27 cellular contexts compared by ENCODE assay signal in genomic region chr2:231527091-231527395, GRCh38. TPM values are rescaled to one million over a fixed set of nuclear protein-coding genes. Genes with fewer than 3 reads are reported as not detected.
DNase-seq lines count a peak whose midpoint lies in the region; ATAC-seq and TF ChIP-seq lines count a peak whose summit lies in the region.
"Had no signal": no experiment of that assay in that cellular context is flagged by ENCODE, and none has a peak within 500 bp of the region (broad histone marks: within the 10 kb centered on the region; RNA-seq: fewer than 3 reads in every experiment).

No MANE protein-coding gene starts in this region.

- no peak for TF ChIP-seq CTCF in sigmoid colon (IDR thresholded peaks at IDR 0.05)

- no peak overlapping the region for H4K5ac ChIP-seq in mesendoderm (ENCODE audit: low read length)

- H3K36me3 ChIP-seq in mesendoderm (ENCODE audit: control insufficient read depth, insufficient read depth, low read length) (no peaks in the 10 kb centered on the region), sigmoid colon (no peaks in the 10 kb centered on the region)
- H3K36me3 ChIP-seq: HAP-1, SJCRH30 had no signal

- H3K79me1 ChIP-seq in mesendoderm (ENCODE audit: low read length): no peaks in the 10 kb centered on the region

- H3K9ac ChIP-seq in mesendoderm (ENCODE audit: low read length): no peak overlapping the region
- H3K9ac ChIP-seq: KMS-11 had no signal

- H3K23ac ChIP-seq in mesendoderm (ENCODE audit: low read length): no peak overlapping the region

- H3K79me2 ChIP-seq in mesendoderm (ENCODE audit: control insufficient read depth, insufficient read depth, low read length): no peaks in the 10 kb centered on the region

- H3K9me3 ChIP-seq in sigmoid colon: no peaks in the 10 kb centered on the region
- H3K9me3 ChIP-seq: HAP-1, SJCRH30 had no signal

- intact Hi-C loops in sigmoid colon (cut with DNase I): no loop called here

- no peak overlapping the region for H2BK5ac ChIP-seq in mesendoderm (ENCODE audit: low read length)

- no peak for DNase-seq in T-helper 2 cell treated with Interferon-gamma antibody and Interleukin-4, amounts not matched to agents 5 μg/mL and 100 μg/mL, for 36 hours (ENCODE audit: low spot score)
- DNase-seq in T-helper 2 cell (no peak), mesendoderm (peak; percentile 30), sigmoid colon (peak; percentile 28), COLO829 (ENCODE audit: low spot score) (no peak)
- no peak for DNase-seq in central memory CD8-positive, alpha-beta T cell (ENCODE audit: low spot score in 2 of 2)
- DNase-seq: AML-193; C1 segment of cervical spinal cord; Calu3; CD8-positive, alpha-beta T cell; DMS153; GDM1; NCI-H1105; NCI-H146; NCI-H2029; NCI-H2227 treated with DMSO at 0.1 percent for 48 hours; NCI-H510A; NCI-H748 treated with DMSO at 0.1 percent for 48 hours had no signal

- ATAC-seq in central memory CD8-positive, alpha-beta T cell (replicated peaks; ENCODE audit: extremely low read depth, poor library complexity, severe bottlenecking): no peak
- ATAC-seq in GM18907 (IDR thresholded peaks at IDR 0.05; ENCODE audit: unreplicated experiment) (no peak), GM21529 (IDR thresholded peaks at IDR 0.05; ENCODE audit: unreplicated experiment) (no peak)
- ATAC-seq: CD8-positive, alpha-beta T cell had no signal

- peaks cover 64% of the 10 kb centered on the region for H3K4me1 Mint-ChIP-seq in T-helper 2 cell treated with Interferon-gamma antibody and Interleukin-4, amounts not matched to agents 5 μg/mL and 100 μg/mL, for 36 hours (ENCODE audit: low read depth)
- peaks cover 73% of the 10 kb centered on the region for H3K4me1 Mint-ChIP-seq in central memory CD8-positive, alpha-beta T cell

- H3K36me3 Mint-ChIP-seq in T-helper 2 cell treated with Interferon-gamma antibody and Interleukin-4, amounts not matched to agents 5 μg/mL and 100 μg/mL, for 36 hours (ENCODE audit: low read depth): peaks cover 28% of the 10 kb centered on the region
- no peaks in the 10 kb centered on the region for H3K36me3 Mint-ChIP-seq in central memory CD8-positive, alpha-beta T cell (ENCODE audit: insufficient read depth)
- H3K36me3 Mint-ChIP-seq: CD8-positive, alpha-beta T cell had no signal

- H2AK5ac ChIP-seq in mesendoderm (ENCODE audit: low read length): no peak overlapping the region

- no peak overlapping the region for H3K27ac Mint-ChIP-seq in T-helper 2 cell treated with Interferon-gamma antibody and Interleukin-4, amounts not matched to agents 5 μg/mL and 100 μg/mL, for 36 hours
- H3K27ac Mint-ChIP-seq in central memory CD8-positive, alpha-beta T cell (ENCODE audit: low read depth): no peak overlapping the region
- H3K27ac Mint-ChIP-seq: CD8-positive, alpha-beta T cell had no signal

- H2BK120ac ChIP-seq in mesendoderm (ENCODE audit: low read depth, low read length): no peak overlapping the region

- no peak overlapping the region for H3K4ac ChIP-seq in mesendoderm (ENCODE audit: low read depth, low read length)

- no peak overlapping the region for H3K4me2 ChIP-seq in mesendoderm (ENCODE audit: low read length)
- H3K4me2 ChIP-seq: KMS-11 had no signal

- H3K56ac ChIP-seq in mesendoderm (ENCODE audit: low read length): no peak overlapping the region

- no peak overlapping the region for H2BK15ac ChIP-seq in mesendoderm (replicated peaks; ENCODE audit: low read depth)

- H3K27ac ChIP-seq in mesendoderm (ENCODE audit: low read depth, low read length): no peak overlapping the region
- H3K27ac ChIP-seq in sigmoid colon: no peak overlapping the region
- H3K27ac ChIP-seq: KMS-11, SJCRH30 had no signal

- peaks cover 14% of the 10 kb centered on the region for H3K27me3 Mint-ChIP-seq in T-helper 2 cell treated with Interferon-gamma antibody and Interleukin-4, amounts not matched to agents 5 μg/mL and 100 μg/mL, for 36 hours (ENCODE audit: low read depth)
- H3K27me3 Mint-ChIP-seq in central memory CD8-positive, alpha-beta T cell: no peaks in the 10 kb centered on the region

- no peak overlapping the region for H4K8ac ChIP-seq in mesendoderm (ENCODE audit: low read depth, low read length)

- peaks cover 2% of the 10 kb centered on the region for H3K27me3 ChIP-seq in mesendoderm (ENCODE audit: insufficient read depth, low read length, poor library complexity)
- H3K27me3 ChIP-seq in sigmoid colon: peaks cover 6 to 14% (median 6%) of the 10 kb centered on the region in 3 donors
- H3K27me3 ChIP-seq: SJCRH30 had no signal

- H3K4me3 ChIP-seq in mesendoderm (ENCODE audit: low read length): no peak overlapping the region
- no peak overlapping the region for H3K4me3 ChIP-seq in sigmoid colon
- H3K4me3 ChIP-seq: HAP-1, SJCRH30 had no signal

- TF ChIP-seq EP300 in sigmoid colon (IDR thresholded peaks at IDR 0.05): no peak

- peaks cover 2% of the 10 kb centered on the region for H3K4me1 ChIP-seq in mesendoderm (ENCODE audit: control insufficient read depth, low read depth, low read length)
- H3K4me1 ChIP-seq in sigmoid colon: peaks cover 0 to 11% (median 8%) of the 10 kb centered on the region in 4 donors
- H3K4me1 ChIP-seq: SJCRH30 had no signal

- H3K18ac ChIP-seq in mesendoderm (ENCODE audit: low read length): no peak overlapping the region

- WGBS in mesendoderm (ENCODE audit: extremely low coverage, insufficient coverage, low lambda C conversion rate): no CpG with 5 or more reads among the region's 7 CpGs
- 84 to 85% methylated on average over 7 of the region's 7 CpGs for WGBS in sigmoid colon, 2 donors

- peak overlapping the region; percentile 12 for H3K4me3 Mint-ChIP-seq in T-helper 2 cell treated with Interferon-gamma antibody and Interleukin-4, amounts not matched to agents 5 μg/mL and 100 μg/mL, for 36 hours
- H3K4me3 Mint-ChIP-seq in central memory CD8-positive, alpha-beta T cell: peak overlapping the region; percentile 32
- H3K4me3 Mint-ChIP-seq: CD8-positive, alpha-beta T cell had no signal

- no peak for TF ChIP-seq POLR2A in sigmoid colon (IDR thresholded peaks at IDR 0.05)

- H3K9me3 Mint-ChIP-seq in T-helper 2 cell treated with Interferon-gamma antibody and Interleukin-4, amounts not matched to agents 5 μg/mL and 100 μg/mL, for 36 hours: no peaks in the 10 kb centered on the region
- no peaks in the 10 kb centered on the region for H3K9me3 Mint-ChIP-seq in central memory CD8-positive, alpha-beta T cell
- H3K9me3 Mint-ChIP-seq: CD8-positive, alpha-beta T cell had no signal

RNA-seq across cellular contexts. Expression of gene NMUR1, which starts 3.2 kb away (rescaled TPM):
- polyA plus RNA-seq in mesendoderm (2013, experiment 1 of 2): 0.15 TPM
- 0.20 TPM for polyA plus RNA-seq in mesendoderm (2013, experiment 2 of 2)
- under 1 TPM in 3 of 4 donors, not detected in 1; 0.14 to 0.36 (median 0.16) TPM for total RNA-seq in sigmoid colon
- under 1 TPM in 2 of 3 donors, not detected in 1; 0.23 to 0.28 TPM for polyA plus RNA-seq in sigmoid colon
- total RNA-seq: A172, Calu3, Daoy, HT1080, SJCRH30 had no signal
- polyA plus RNA-seq: AG04450 had no signal

Comparison
In these comparisons a context has a peak if more than half of its experiments do, and no peak if none do; other contexts are left out.
1. DNase-seq: peak in mesendoderm (single experiment) and sigmoid colon (single experiment); none in T-helper 2 cell treated with Interferon-gamma antibody and Interleukin-4, amounts not matched to agents 5 μg/mL and 100 μg/mL, for 36 hours (single experiment), T-helper 2 cell (0 of 5), central memory CD8-positive, alpha-beta T cell (0 of 2) and COLO829 (single experiment).